Comparison of ENCODE assay signal across 8 cellular contexts in genomic region chr16:30370444-30371247, GRCh38. TPM values are rescaled to one million over a fixed set of nuclear protein-coding genes. Genes with fewer than 3 reads are reported as not detected.
DNase-seq lines count a peak whose midpoint lies in the region; ATAC-seq, FAIRE-seq and TF ChIP-seq lines count a peak whose summit lies in the region.

TSS of gene TBC1D10B (minus strand) at chr16:30370494. CDS start at chr16:30370183, 311 bp downstream.

- peak; percentile 4 to 28 for TF ChIP-seq CTCF in endothelial cell of umbilical vein (IDR thresholded peaks at IDR 0.05; ENCODE audit: extremely low read depth in 1 of 2, insufficient read depth in 1 of 2, low read depth in 1 of 2, low read length in 2 of 2)
- no peak for TF ChIP-seq CTCF in mesothelial cell of epicardium (IDR thresholded peaks at IDR 0.05; ENCODE audit: unreplicated experiment)

- H3K27me3 Mint-ChIP-seq in IgD-negative memory B cell (no peaks in the 10 kb centered on the region), mesothelial cell of epicardium (ENCODE audit: low read depth) (peaks cover 3% of the 10 kb centered on the region)

- no peaks in the 10 kb centered on the region for H3K27me3 ChIP-seq in endothelial cell of umbilical vein (ENCODE audit: control insufficient read depth in 2 of 2, insufficient read depth in 2 of 2, low read length in 2 of 2)

- H3K36me3 Mint-ChIP-seq in IgD-negative memory B cell (peaks cover 1% of the 10 kb centered on the region), mesothelial cell of epicardium (peaks cover 4% of the 10 kb centered on the region)

- BruUV-seq in endothelial cell of umbilical vein (replicated peaks; lab: Mats Ljungman, UMichigan), result no TSS peak

- H3K9me3 Mint-ChIP-seq in IgD-negative memory B cell, result no peaks in the 10 kb centered on the region
- no peaks in the 10 kb centered on the region for H3K9me3 Mint-ChIP-seq in mesothelial cell of epicardium

- no peaks in the 10 kb centered on the region for H3K9me1 ChIP-seq in endothelial cell of umbilical vein (replicated peaks; ENCODE audit: control insufficient read depth, extremely low read depth, insufficient read depth, low read length)

- H3K9me3 ChIP-seq in endothelial cell of umbilical vein (replicated peaks; ENCODE audit: control insufficient read depth, insufficient read depth, low read length), result no peaks in the 10 kb centered on the region

- peaks cover 12 to 41% (median 38%) of the 10 kb centered on the region in 3 donors for H3K4me1 Mint-ChIP-seq in IgD-negative memory B cell
- H3K4me1 Mint-ChIP-seq in mesothelial cell of epicardium, result peaks cover 53% of the 10 kb centered on the region

- peak; percentile 90 for DNase-seq in D341Med (ENCODE audit: low spot score)
- DNase-seq in OCI-M1 (lab: John Stamatoyannopoulos, UW), result peak; percentile 100
- peak; percentile 99 for DNase-seq in activated T-cell treated with anti-CD3 and anti-CD28 coated beads for 4 hours
- DNase-seq in endothelial cell of umbilical vein (ENCODE audit: low read depth, low spot score), result peak; percentile 100
- peak; percentile 94 to 99 for DNase-seq in mesothelial cell of epicardium (ENCODE audit: low spot score in 2 of 2, unreplicated experiment in 2 of 2)
- peak; percentile 96 to 99 for DNase-seq in stimulated activated CD8-positive, alpha-beta memory T cell treated with anti-CD3 and anti-CD28 coated beads, Interleukin-15, amount 100 ng/mL, for 4 hours (ENCODE audit: low read depth in 2 of 2)

- intact Hi-C loops in endothelial cell of umbilical vein (cut with micrococcal nuclease), result loop anchor here (1.0 to 2.0 kb wide), 6 partner anchors 8 to 288 kb away; partner anchors contain the start of genes FBRS and PRR14

- peaks cover 41% of the 10 kb centered on the region for H3K79me2 ChIP-seq in endothelial cell of umbilical vein (ENCODE audit: control insufficient read depth, insufficient read depth, low read length)

- no peak for TF ChIP-seq POLR2A in endothelial cell of umbilical vein (IDR thresholded peaks at IDR 0.05; ENCODE audit: low read depth, low read length)

- H3K27ac Mint-ChIP-seq in IgD-negative memory B cell (peak within 1 kb of the TSS; percentile 57 to 96 (median 78)), mesothelial cell of epicardium (peak within 1 kb of the TSS; percentile 99)

- peak; percentile 100 for FAIRE-seq in endothelial cell of umbilical vein (lab: Jason Lieb, UNC)

- peaks cover 24% of the 10 kb centered on the region for H3K4me1 ChIP-seq in endothelial cell of umbilical vein (ENCODE audit: control insufficient read depth, extremely low read depth, insufficient read depth, low read length)

- POLR2A ChIA-PET in endothelial cell of umbilical vein (lab: Charles Lee), result interaction anchor here (0.6 to 1.5 kb wide), 5 partner anchors 16 to 45 kb away, joined by 3 to 7 read pairs (median 5); partner anchors contain the start of gene ZNF48

- peak within 1 kb of the TSS; percentile 53 for H3K9ac ChIP-seq in endothelial cell of umbilical vein (replicated peaks; ENCODE audit: extremely low read depth, insufficient read depth, low read length)

- peak within 1 kb of the TSS; percentile 72 for H2AFZ ChIP-seq in endothelial cell of umbilical vein (ENCODE audit: low read depth, low read length)

- dilution Hi-C loops in endothelial cell of umbilical vein (cut with MboI; ENCODE audit: extremely low pct_ligation_motif_present, low sequenced_read_pairs), result no loop called here

- H3K27ac ChIP-seq in endothelial cell of umbilical vein (ENCODE audit: insufficient read depth, low read depth, low read length), result peak within 1 kb of the TSS; percentile 42

- peak within 1 kb of the TSS; percentile 49 to 83 (median 70) for H3K4me3 ChIP-seq in endothelial cell of umbilical vein (replicated peaks in 1 of 3; ENCODE audit: insufficient read depth in 1 of 3, low read depth in 1 of 3, low read length in 3 of 3)

- CTCF ChIA-PET in endothelial cell of umbilical vein (lab: Charles Lee), result interaction anchor here (0.6 to 1.8 kb wide), 13 partner anchors 8 to 279 kb away, joined by 3 to 24 read pairs (median 4); partner anchors contain the start of genes CD2BP2, DCTPP1, TBX6 and ZNF48

- H3K4me3 Mint-ChIP-seq in IgD-negative memory B cell, result peak within 1 kb of the TSS; percentile 83 to 95 (median 88)
- H3K4me3 Mint-ChIP-seq in mesothelial cell of epicardium, result peak within 1 kb of the TSS; percentile 88

- ATAC-seq in GM21576 (IDR thresholded peaks at IDR 0.05; ENCODE audit: unreplicated experiment), result peak; percentile 77

- no peaks in the 10 kb centered on the region for H4K20me1 ChIP-seq in endothelial cell of umbilical vein (replicated peaks; ENCODE audit: control insufficient read depth, extremely low read depth, insufficient read depth, low read length)

- H3K4me2 ChIP-seq in endothelial cell of umbilical vein (ENCODE audit: insufficient read depth, low read length), result peak within 1 kb of the TSS; percentile 88

- H3K36me3 ChIP-seq in endothelial cell of umbilical vein (ENCODE audit: control insufficient read depth in 2 of 2, extremely low read depth in 1 of 2, insufficient read depth in 2 of 2, low read length in 2 of 2), result peaks cover 2 to 4% of the 10 kb centered on the region in 2 experiments

TF ChIP-seq in endothelial cell of umbilical vein, 7 proteins besides CTCF, POLR2A, EP300 and RAD21:
- TF ChIP-seq EZH2 (IDR thresholded peaks at IDR 0.05; ENCODE audit: borderline replicate concordance, low read depth, low read length, severe bottlenecking) (peak; percentile 70), GATA2 (IDR thresholded peaks at IDR 0.05; ENCODE audit: insufficient read depth, insufficient read length, low read depth, low read length) (no peak)
TF ChIP-seq in endothelial cell of umbilical vein: peak in this region for 1.

RNA-seq across cellular contexts. Expression of gene TBC1D10B, which starts in this region (rescaled TPM):
- polyA plus RNA-seq in IgD-negative memory B cell (11.3 TPM), endothelial cell of umbilical vein (37.0 and 37.1 TPM in 2 replicates)
- total RNA-seq in endothelial cell of umbilical vein (57.4 and 63.0 TPM in 2 replicates), mesothelial cell of epicardium (59.6 to 64.1 TPM (median 64.0 TPM) in 3 replicates)
- 20.6 and 29.2 TPM in 2 replicates for polyA plus RNA-seq in endothelial cell of umbilical vein (2011; cell fraction: cytosol; rRNA removed)
- 37.8 and 42.1 TPM in 2 replicates for polyA plus RNA-seq in endothelial cell of umbilical vein (2011; cell fraction: nucleus; rRNA removed)
- polyA plus RNA-seq in endothelial cell of umbilical vein (2012), result 34.0 and 36.5 TPM in 2 replicates
- polyA minus RNA-seq in endothelial cell of umbilical vein, result 29.9 and 35.0 TPM in 2 replicates
- 23.9 TPM for polyA minus RNA-seq in endothelial cell of umbilical vein (2011; cell fraction: cytosol; rRNA and poly(A)+ RNA removed)
- 17.0 and 20.7 TPM in 2 replicates for polyA minus RNA-seq in endothelial cell of umbilical vein (2011; cell fraction: nucleus; rRNA and poly(A)+ RNA removed)

Comparison
In these comparisons a context has a peak if more than half of its experiments do, and no peak if none do; other contexts are left out.
1. Peak in every context shown above with its lines: DNase-seq, ATAC-seq, H3K4me3 ChIP-seq and H3K27ac ChIP-seq.